Comparison of ENCODE assay signal across 14 cellular contexts in genomic region chr10:116836902-116837513, GRCh38. TPM values are rescaled to one million over a fixed set of nuclear protein-coding genes. Genes with fewer than 3 reads are reported as not detected.
DNase-seq lines count a peak whose midpoint lies in the region; ATAC-seq, FAIRE-seq and TF ChIP-seq lines count a peak whose summit lies in the region.
"Had no signal": no experiment of that assay in that cellular context is flagged by ENCODE, and none has a peak within 500 bp of the region (broad histone marks: within the 10 kb centered on the region; RNA-seq: fewer than 3 reads in every experiment).

No MANE protein-coding gene starts in this region.

- peak; percentile 97 for TF ChIP-seq CTCF in D721Med (IDR thresholded peaks at IDR 0.05; ENCODE audit: insufficient read depth, missing control alignments)
- no peak for TF ChIP-seq CTCF in WTC11 (IDR thresholded peaks at IDR 0.05)
- TF ChIP-seq CTCF in mammary epithelial cell (conservative IDR thresholded peaks at IDR 0.05 in 1 of 2, IDR thresholded peaks at IDR 0.05 in 1 of 2; ENCODE audit: extremely low read depth in 1 of 2, insufficient read depth in 1 of 2, low read depth in 1 of 2, low read length in 2 of 2), result no peak
- TF ChIP-seq CTCF in gastroesophageal sphincter (IDR thresholded peaks at IDR 0.05), result no peak
- no peak for TF ChIP-seq CTCF in upper lobe of right lung (IDR thresholded peaks at IDR 0.05)

- ATAC-seq in WTC11, result no peak
- no peak for ATAC-seq in gastroesophageal sphincter
- ATAC-seq in upper lobe of right lung, result no peak
- ATAC-seq: CD8-positive, alpha-beta T cell; natural killer cell had no signal

- H3K36me3 ChIP-seq in mammary epithelial cell (ENCODE audit: insufficient read depth, low read length), result peaks cover 2% of the 10 kb centered on the region
- H3K36me3 ChIP-seq in gastroesophageal sphincter, result peaks cover 0 to 14% of the 10 kb centered on the region in 2 donors
- no peaks in the 10 kb centered on the region for H3K36me3 ChIP-seq in upper lobe of right lung
- H3K36me3 ChIP-seq: thoracic aorta had no signal

- no peaks in the 10 kb centered on the region for H3K9me3 Mint-ChIP-seq in WTC11
- H3K9me3 Mint-ChIP-seq: activated naive CD8-positive, alpha-beta T cell treated with anti-CD3 and anti-CD28 coated beads, Interleukin-2, amount 10 ng/mL, durations not matched to agents 7 days and 5 days; CD8-positive, alpha-beta T cell; dendritic cell treated with granulocyte-macrophage colony-stimulating factor and Interleukin-4, amounts not matched to agents 40 ng/mL and 50 ng/mL, for 4 days; natural killer cell had no signal

- POLR2A ChIA-PET in WTC11 (lab: Charles Lee), result interaction anchor here (3.5 kb wide), 1 partner anchor 12 kb away, joined by 15 read pairs; the partner anchor contains the start of gene ENO4

- DNase-seq in D721Med (ENCODE audit: insufficient read length, low spot score) (no peak), NCI-H1417 treated with DMSO at 0.1 percent for 48 hours (lab: John Stamatoyannopoulos, UW) (peak; percentile 19), WTC11 (ENCODE audit: low spot score) (no peak), left kidney (ENCODE audit: low read depth, low spot score) (peak; percentile 52), mammary epithelial cell (no peak), upper lobe of right lung (no peak)
- no peak for DNase-seq in activated CD4-positive, alpha-beta T cell treated with anti-CD3 and anti-CD28 coated beads for 4 hours
- DNase-seq: activated naive CD8-positive, alpha-beta T cell treated with anti-CD3 and anti-CD28 coated beads, Interleukin-2, amount 10 ng/mL, durations not matched to agents 7 days and 5 days; CD8-positive, alpha-beta T cell; natural killer cell had no signal

- no peaks in the 10 kb centered on the region for H3K4me1 ChIP-seq in mammary epithelial cell (ENCODE audit: insufficient read depth, low read length)
- no peaks in the 10 kb centered on the region for H3K4me1 ChIP-seq in gastroesophageal sphincter
- no peaks in the 10 kb centered on the region for H3K4me1 ChIP-seq in upper lobe of right lung

- no peak overlapping the region for H3K9ac ChIP-seq in mammary epithelial cell (ENCODE audit: insufficient read depth, low read length)

- no TSS peak for BruUV-seq in mammary epithelial cell (replicated peaks; lab: Mats Ljungman, UMichigan)

- peak overlapping the region; percentile 52; the same call in 1 of the 2 replicates for H3K27ac Mint-ChIP-seq in WTC11
- H3K27ac Mint-ChIP-seq: activated naive CD8-positive, alpha-beta T cell treated with anti-CD3 and anti-CD28 coated beads, Interleukin-2, amount 10 ng/mL, durations not matched to agents 7 days and 5 days; CD8-positive, alpha-beta T cell; dendritic cell treated with granulocyte-macrophage colony-stimulating factor and Interleukin-4, amounts not matched to agents 40 ng/mL and 50 ng/mL, for 4 days; natural killer cell had no signal

- H3K4me3 ChIP-seq in mammary epithelial cell (replicated peaks in 1 of 3; ENCODE audit: insufficient read depth in 1 of 3, low read depth in 2 of 3, low read length in 3 of 3) (no peak overlapping the region), gastroesophageal sphincter (no peak overlapping the region), upper lobe of right lung (no peak overlapping the region)
- H3K4me3 ChIP-seq: thoracic aorta had no signal

- H3K27me3 Mint-ChIP-seq in WTC11 (ENCODE audit: low read depth), result peaks cover 4% of the 10 kb centered on the region; the same call in 1 of the 2 replicates

- H3K4me2 ChIP-seq in mammary epithelial cell (ENCODE audit: insufficient read depth, low read depth, low read length), result no peak overlapping the region

- no peaks in the 10 kb centered on the region for H3K79me2 ChIP-seq in mammary epithelial cell (ENCODE audit: insufficient read depth, low read length)

- peaks cover 76% of the 10 kb centered on the region for H3K4me1 Mint-ChIP-seq in WTC11
- H3K4me1 Mint-ChIP-seq: activated naive CD8-positive, alpha-beta T cell treated with anti-CD3 and anti-CD28 coated beads, Interleukin-2, amount 10 ng/mL, durations not matched to agents 7 days and 5 days; natural killer cell had no signal

- no peak for TF ChIP-seq POLR2A in gastroesophageal sphincter (IDR thresholded peaks at IDR 0.05)

- CTCF ChIA-PET in WTC11 (lab: Charles Lee) (interaction anchor here (0.7 to 3.1 kb wide), 12 partner anchors 8 to 338 kb away, joined by 3 to 16 read pairs (median 6); partner anchors contain the start of gene ENO4), mammary epithelial cell (lab: Charles Lee; ENCODE audit: low non-redundant PET) (no interaction called here)

- H3K27ac ChIP-seq in mammary epithelial cell (ENCODE audit: insufficient read depth, low read depth, low read length) (no peak overlapping the region), gastroesophageal sphincter (no peak overlapping the region), upper lobe of right lung (no peak overlapping the region)
- H3K27ac ChIP-seq: thoracic aorta had no signal

- H3K9me3 ChIP-seq in mammary epithelial cell (replicated peaks; ENCODE audit: insufficient read depth, low read length) (no peaks in the 10 kb centered on the region), gastroesophageal sphincter (no peaks in the 10 kb centered on the region), upper lobe of right lung (no peaks in the 10 kb centered on the region)
- H3K9me3 ChIP-seq: thoracic aorta had no signal

- H2AFZ ChIP-seq in mammary epithelial cell (ENCODE audit: low read depth, low read length), result no peak overlapping the region

- no peak for FAIRE-seq in D721Med (lab: Jason Lieb, UNC)
- FAIRE-seq: keratinocyte had no signal

- dilution Hi-C loops in mammary epithelial cell (cut with HindIII; ENCODE audit: low sequenced_read_pairs), result no loop called here

- H4K20me1 ChIP-seq in mammary epithelial cell (ENCODE audit: insufficient read depth, low read length), result no peaks in the 10 kb centered on the region

- no peak overlapping the region for H3K4me3 Mint-ChIP-seq in WTC11
- H3K4me3 Mint-ChIP-seq: activated naive CD8-positive, alpha-beta T cell treated with anti-CD3 and anti-CD28 coated beads, Interleukin-2, amount 10 ng/mL, durations not matched to agents 7 days and 5 days; CD8-positive, alpha-beta T cell; dendritic cell treated with granulocyte-macrophage colony-stimulating factor and Interleukin-4, amounts not matched to agents 40 ng/mL and 50 ng/mL, for 4 days; natural killer cell had no signal

- H3K27me3 ChIP-seq in mammary epithelial cell (ENCODE audit: insufficient read depth, low read length) (no peaks in the 10 kb centered on the region), gastroesophageal sphincter (no peaks in the 10 kb centered on the region), upper lobe of right lung (no peaks in the 10 kb centered on the region)

- H3K36me3 Mint-ChIP-seq in WTC11, result no peaks in the 10 kb centered on the region
- H3K36me3 Mint-ChIP-seq: activated naive CD8-positive, alpha-beta T cell treated with anti-CD3 and anti-CD28 coated beads, Interleukin-2, amount 10 ng/mL, durations not matched to agents 7 days and 5 days; CD8-positive, alpha-beta T cell; natural killer cell had no signal

- intact Hi-C loops in mammary epithelial cell (cut with micrococcal nuclease) (no loop called here), upper lobe of right lung (cut with DNase I) (no loop called here)

- WGBS in mammary epithelial cell (ENCODE audit: low coverage, missing lambda C conversion rate), result 85% methylated on average over 8 of the region's 8 CpGs
- 62 to 87% methylated on average over 6 to 8 of the region's 8 CpGs for whole genome bisulfite sequencing in gastroesophageal sphincter (ENCODE audit: low coverage in 1 of 2), 2 donors

- in situ Hi-C loops in mammary epithelial cell (cut with MboI; ENCODE audit: low sequenced_read_pairs in 2 of 2), result no loop called here

- TF ChIP-seq EP300 in gastroesophageal sphincter (IDR thresholded peaks at IDR 0.05), result no peak

TF ChIP-seq in WTC11, 78 proteins besides CTCF, POLR2A, EP300 and RAD21 (continues in another document):
- TF ChIP-seq HMGXB4 (CRISPR knock-in tag; IDR thresholded peaks at IDR 0.05) (no peak), ZNF425 (CRISPR knock-in tag; conservative IDR thresholded peaks at IDR 0.05) (no peak)

RNA-seq across cellular contexts. Expression of gene ENO4, which starts 12.3 kb away (rescaled TPM):
- 0.27 to 1.1 TPM (median 0.42 TPM) in 3 replicates for total RNA-seq in WTC11 (2021)
- not detected for total RNA-seq in mammary epithelial cell
- 0.18 TPM for polyA plus RNA-seq in mammary epithelial cell
- polyA minus RNA-seq in mammary epithelial cell, result not detected
- under 1 TPM in 3 of 4 donors, not detected in 1; 0.20 to 0.67 (median 0.58) TPM for total RNA-seq in gastroesophageal sphincter
- total RNA-seq in upper lobe of right lung, result not detected
- total RNA-seq: activated naive CD8-positive, alpha-beta T cell treated with anti-CD3 and anti-CD28 coated beads, Interleukin-2, amount 10 ng/mL, durations not matched to agents 7 days and 5 days; CD8-positive, alpha-beta T cell; natural killer cell had no signal

Comparison
In these comparisons a context has a peak if more than half of its experiments do, and no peak if none do; other contexts are left out.
1. DNase-seq: peak in NCI-H1417 treated with DMSO at 0.1 percent for 48 hours (single experiment) and left kidney (single experiment); none in D721Med (single experiment), WTC11 (single experiment), mammary epithelial cell (single experiment), activated CD4-positive, alpha-beta T cell treated with anti-CD3 and anti-CD28 coated beads for 4 hours (0 of 2) and upper lobe of right lung (single experiment).